Comparison of ENCODE assay signal across 1 cellular context in the genomic region with DNA sequence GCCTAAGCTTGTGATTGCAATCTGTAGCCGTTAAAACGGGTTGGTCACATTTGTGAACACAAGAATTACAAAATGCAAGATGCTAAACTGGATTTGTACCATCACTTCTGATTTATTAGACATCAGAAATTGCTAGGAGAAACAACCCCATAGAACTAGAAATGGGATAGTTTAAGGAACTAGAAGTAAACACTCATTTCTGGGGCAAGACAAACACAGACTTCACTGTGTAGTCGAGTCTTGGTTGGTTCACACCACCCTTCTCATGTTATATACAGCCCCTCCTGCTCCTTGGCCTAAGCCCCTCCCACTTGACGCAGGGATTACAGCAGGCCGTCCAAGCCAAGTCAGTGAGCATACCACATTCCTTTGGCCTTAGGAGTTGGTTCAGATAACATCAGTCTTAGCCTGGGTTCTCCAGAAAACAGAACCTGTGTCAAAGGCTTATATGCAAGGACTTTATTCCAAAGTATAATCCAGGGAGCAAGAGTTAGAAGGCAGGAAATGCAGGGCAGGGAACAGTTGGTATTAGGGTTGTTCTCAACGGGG.
TF ChIP-seq lines count a peak whose summit lies in the region.

No MANE protein-coding gene starts in this region.

TF ChIP-seq in WTC11, 78 proteins besides CTCF, POLR2A, EP300 and RAD21 (continued from another document):
- no peak for TF ChIP-seq TEAD1 (CRISPR knock-in tag; IDR thresholded peaks at IDR 0.05)
- TF ChIP-seq, protein P1, sequence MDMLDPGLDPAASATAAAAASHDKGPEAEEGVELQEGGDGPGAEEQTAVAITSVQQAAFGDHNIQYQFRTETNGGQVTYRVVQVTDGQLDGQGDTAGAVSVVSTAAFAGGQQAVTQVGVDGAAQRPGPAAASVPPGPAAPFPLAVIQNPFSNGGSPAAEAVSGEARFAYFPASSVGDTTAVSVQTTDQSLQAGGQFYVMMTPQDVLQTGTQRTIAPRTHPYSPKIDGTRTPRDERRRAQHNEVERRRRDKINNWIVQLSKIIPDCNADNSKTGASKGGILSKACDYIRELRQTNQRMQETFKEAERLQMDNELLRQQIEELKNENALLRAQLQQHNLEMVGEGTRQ (CRISPR knock-in tag; IDR thresholded peaks at IDR 0.05), result no peak
- TF ChIP-seq, protein P2, sequence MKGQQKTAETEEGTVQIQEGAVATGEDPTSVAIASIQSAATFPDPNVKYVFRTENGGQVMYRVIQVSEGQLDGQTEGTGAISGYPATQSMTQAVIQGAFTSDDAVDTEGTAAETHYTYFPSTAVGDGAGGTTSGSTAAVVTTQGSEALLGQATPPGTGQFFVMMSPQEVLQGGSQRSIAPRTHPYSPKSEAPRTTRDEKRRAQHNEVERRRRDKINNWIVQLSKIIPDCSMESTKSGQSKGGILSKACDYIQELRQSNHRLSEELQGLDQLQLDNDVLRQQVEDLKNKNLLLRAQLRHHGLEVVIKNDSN (CRISPR knock-in tag; IDR thresholded peaks at IDR 0.05), result no peak
